ENCODE assay signal across 2 cellular contexts in the genomic region with DNA sequence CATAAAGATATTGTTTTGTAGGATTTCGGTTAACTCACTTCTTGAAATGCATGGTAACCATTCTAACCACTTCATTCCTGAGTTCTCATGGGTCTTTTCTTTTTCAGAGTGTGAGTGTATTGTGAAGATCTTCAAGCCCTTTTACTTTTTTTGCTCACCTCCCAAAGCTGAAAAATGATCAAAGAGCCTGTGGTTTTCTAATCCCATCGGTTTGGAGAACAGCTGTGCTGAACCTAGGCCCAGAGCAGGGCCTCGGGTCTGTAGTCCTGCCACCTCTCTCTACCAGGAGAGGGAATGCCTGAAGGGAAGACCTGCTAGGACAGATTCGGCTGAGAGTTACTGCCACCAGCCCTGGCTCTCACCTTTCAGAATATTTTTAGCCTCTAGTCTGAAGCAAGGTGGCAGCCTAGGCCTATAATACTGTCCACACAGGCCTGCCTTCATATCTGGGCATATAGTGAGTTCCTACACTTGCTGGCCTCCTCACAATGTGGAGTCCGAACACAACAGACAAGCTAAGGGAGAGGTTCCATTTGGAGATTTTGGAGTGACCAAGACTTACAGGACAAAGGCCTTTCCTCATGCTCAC.
TF ChIP-seq lines count a peak whose summit lies in the region.

No MANE protein-coding gene starts in this region.

TF ChIP-seq in SK-N-SH, 30 proteins besides CTCF, POLR2A, EP300 and RAD21:
- TF ChIP-seq GABPA (IDR thresholded peaks at IDR 0.05; ENCODE audit: low read depth) (no peak), CHD2 (IDR thresholded peaks at IDR 0.05; ENCODE audit: low read length, partially characterized antibody) (no peak), EZH2phosphoT487 (IDR thresholded peaks at IDR 0.05; ENCODE audit: borderline replicate concordance, low read depth) (no peak), JUND (IDR thresholded peaks at IDR 0.05) (no peak), RFX5 (IDR thresholded peaks at IDR 0.05; ENCODE audit: low read length) (no peak), RXRA (IDR thresholded peaks at IDR 0.05; ENCODE audit: borderline replicate concordance, low read depth) (no peak), POLR2AphosphoS5 (IDR thresholded peaks at IDR 0.05; ENCODE audit: low read depth, low read length) (no peak), TCF12 (IDR thresholded peaks at IDR 0.05) (no peak), TAF1 (IDR thresholded peaks at IDR 0.05; ENCODE audit: borderline replicate concordance, low read depth, low read length) (no peak)
- TF ChIP-seq, protein P1, sequence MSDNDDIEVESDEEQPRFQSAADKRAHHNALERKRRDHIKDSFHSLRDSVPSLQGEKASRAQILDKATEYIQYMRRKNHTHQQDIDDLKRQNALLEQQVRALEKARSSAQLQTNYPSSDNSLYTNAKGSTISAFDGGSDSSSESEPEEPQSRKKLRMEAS (IDR thresholded peaks at IDR 0.05; ENCODE audit: low read depth): no peak
- TF ChIP-seq, protein P2, sequence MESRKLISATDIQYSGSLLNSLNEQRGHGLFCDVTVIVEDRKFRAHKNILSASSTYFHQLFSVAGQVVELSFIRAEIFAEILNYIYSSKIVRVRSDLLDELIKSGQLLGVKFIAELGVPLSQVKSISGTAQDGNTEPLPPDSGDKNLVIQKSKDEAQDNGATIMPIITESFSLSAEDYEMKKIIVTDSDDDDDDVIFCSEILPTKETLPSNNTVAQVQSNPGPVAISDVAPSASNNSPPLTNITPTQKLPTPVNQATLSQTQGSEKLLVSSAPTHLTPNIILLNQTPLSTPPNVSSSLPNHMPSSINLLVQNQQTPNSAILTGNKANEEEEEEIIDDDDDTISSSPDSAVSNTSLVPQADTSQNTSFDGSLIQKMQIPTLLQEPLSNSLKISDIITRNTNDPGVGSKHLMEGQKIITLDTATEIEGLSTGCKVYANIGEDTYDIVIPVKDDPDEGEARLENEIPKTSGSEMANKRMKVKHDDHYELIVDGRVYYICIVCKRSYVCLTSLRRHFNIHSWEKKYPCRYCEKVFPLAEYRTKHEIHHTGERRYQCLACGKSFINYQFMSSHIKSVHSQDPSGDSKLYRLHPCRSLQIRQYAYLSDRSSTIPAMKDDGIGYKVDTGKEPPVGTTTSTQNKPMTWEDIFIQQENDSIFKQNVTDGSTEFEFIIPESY (IDR thresholded peaks at IDR 0.05; ENCODE audit: borderline replicate concordance, low read depth): no peak

TF ChIP-seq in SK-N-SH treated with all-trans-retinoic acid at 6 μM for 48 hours, 23 proteins besides CTCF, POLR2A, EP300 and RAD21:
- TF ChIP-seq, protein P3, sequence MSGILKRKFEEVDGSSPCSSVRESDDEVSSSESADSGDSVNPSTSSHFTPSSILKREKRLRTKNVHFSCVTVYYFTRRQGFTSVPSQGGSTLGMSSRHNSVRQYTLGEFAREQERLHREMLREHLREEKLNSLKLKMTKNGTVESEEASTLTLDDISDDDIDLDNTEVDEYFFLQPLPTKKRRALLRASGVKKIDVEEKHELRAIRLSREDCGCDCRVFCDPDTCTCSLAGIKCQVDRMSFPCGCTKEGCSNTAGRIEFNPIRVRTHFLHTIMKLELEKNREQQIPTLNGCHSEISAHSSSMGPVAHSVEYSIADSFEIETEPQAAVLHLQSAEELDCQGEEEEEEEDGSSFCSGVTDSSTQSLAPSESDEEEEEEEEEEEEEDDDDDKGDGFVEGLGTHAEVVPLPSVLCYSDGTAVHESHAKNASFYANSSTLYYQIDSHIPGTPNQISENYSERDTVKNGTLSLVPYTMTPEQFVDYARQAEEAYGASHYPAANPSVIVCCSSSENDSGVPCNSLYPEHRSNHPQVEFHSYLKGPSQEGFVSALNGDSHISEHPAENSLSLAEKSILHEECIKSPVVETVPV (CRISPR knock-in tag; IDR thresholded peaks at IDR 0.05): no peak
- no peak for TF ChIP-seq ZC3H10 (CRISPR knock-in tag; IDR thresholded peaks at IDR 0.05)
- TF ChIP-seq OSR1 (CRISPR knock-in tag; IDR thresholded peaks at IDR 0.05): no peak
- TF ChIP-seq, protein P4, sequence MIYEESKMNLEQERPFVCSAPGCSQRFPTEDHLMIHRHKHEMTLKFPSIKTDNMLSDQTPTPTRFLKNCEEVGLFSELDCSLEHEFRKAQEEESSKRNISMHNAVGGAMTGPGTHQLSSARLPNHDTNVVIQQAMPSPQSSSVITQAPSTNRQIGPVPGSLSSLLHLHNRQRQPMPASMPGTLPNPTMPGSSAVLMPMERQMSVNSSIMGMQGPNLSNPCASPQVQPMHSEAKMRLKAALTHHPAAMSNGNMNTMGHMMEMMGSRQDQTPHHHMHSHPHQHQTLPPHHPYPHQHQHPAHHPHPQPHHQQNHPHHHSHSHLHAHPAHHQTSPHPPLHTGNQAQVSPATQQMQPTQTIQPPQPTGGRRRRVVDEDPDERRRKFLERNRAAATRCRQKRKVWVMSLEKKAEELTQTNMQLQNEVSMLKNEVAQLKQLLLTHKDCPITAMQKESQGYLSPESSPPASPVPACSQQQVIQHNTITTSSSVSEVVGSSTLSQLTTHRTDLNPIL (CRISPR knock-in tag; IDR thresholded peaks at IDR 0.05; ENCODE audit: low read depth): no peak
- no peak for TF ChIP-seq GLIS3 (CRISPR knock-in tag; IDR thresholded peaks at IDR 0.05)
- TF ChIP-seq ARNTL (CRISPR knock-in tag; IDR thresholded peaks at IDR 0.05; ENCODE audit: borderline replicate concordance, low read depth): no peak
- no peak for TF ChIP-seq ZNF70 (CRISPR knock-in tag; IDR thresholded peaks at IDR 0.05)
- no peak for TF ChIP-seq RARB (CRISPR knock-in tag; IDR thresholded peaks at IDR 0.05)
- TF ChIP-seq ESRRG (CRISPR knock-in tag; IDR thresholded peaks at IDR 0.05): no peak
- TF ChIP-seq CSDC2 (CRISPR knock-in tag; IDR thresholded peaks at IDR 0.05): no peak
- no peak for TF ChIP-seq TCF4 (CRISPR knock-in tag; IDR thresholded peaks at IDR 0.05; ENCODE audit: borderline replicate concordance)
- no peak for TF ChIP-seq SNAI2 (CRISPR knock-in tag; IDR thresholded peaks at IDR 0.05)
- TF ChIP-seq, protein P5, sequence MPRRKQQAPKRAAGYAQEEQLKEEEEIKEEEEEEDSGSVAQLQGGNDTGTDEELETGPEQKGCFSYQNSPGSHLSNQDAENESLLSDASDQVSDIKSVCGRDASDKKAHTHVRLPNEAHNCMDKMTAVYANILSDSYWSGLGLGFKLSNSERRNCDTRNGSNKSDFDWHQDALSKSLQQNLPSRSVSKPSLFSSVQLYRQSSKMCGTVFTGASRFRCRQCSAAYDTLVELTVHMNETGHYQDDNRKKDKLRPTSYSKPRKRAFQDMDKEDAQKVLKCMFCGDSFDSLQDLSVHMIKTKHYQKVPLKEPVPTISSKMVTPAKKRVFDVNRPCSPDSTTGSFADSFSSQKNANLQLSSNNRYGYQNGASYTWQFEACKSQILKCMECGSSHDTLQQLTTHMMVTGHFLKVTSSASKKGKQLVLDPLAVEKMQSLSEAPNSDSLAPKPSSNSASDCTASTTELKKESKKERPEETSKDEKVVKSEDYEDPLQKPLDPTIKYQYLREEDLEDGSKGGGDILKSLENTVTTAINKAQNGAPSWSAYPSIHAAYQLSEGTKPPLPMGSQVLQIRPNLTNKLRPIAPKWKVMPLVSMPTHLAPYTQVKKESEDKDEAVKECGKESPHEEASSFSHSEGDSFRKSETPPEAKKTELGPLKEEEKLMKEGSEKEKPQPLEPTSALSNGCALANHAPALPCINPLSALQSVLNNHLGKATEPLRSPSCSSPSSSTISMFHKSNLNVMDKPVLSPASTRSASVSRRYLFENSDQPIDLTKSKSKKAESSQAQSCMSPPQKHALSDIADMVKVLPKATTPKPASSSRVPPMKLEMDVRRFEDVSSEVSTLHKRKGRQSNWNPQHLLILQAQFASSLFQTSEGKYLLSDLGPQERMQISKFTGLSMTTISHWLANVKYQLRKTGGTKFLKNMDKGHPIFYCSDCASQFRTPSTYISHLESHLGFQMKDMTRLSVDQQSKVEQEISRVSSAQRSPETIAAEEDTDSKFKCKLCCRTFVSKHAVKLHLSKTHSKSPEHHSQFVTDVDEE (CRISPR knock-in tag; IDR thresholded peaks at IDR 0.05): no peak
- TF ChIP-seq ISL1 (CRISPR knock-in tag; IDR thresholded peaks at IDR 0.05): no peak
- TF ChIP-seq ZFP30 (CRISPR knock-in tag; IDR thresholded peaks at IDR 0.05): no peak
- no peak for TF ChIP-seq BACH2 (CRISPR knock-in tag; IDR thresholded peaks at IDR 0.05; ENCODE audit: borderline replicate concordance)
- no peak for TF ChIP-seq ZNF8 (CRISPR knock-in tag; IDR thresholded peaks at IDR 0.05)
- no peak for TF ChIP-seq TOX (CRISPR knock-in tag; IDR thresholded peaks at IDR 0.05; ENCODE audit: borderline replicate concordance)
- TF ChIP-seq, protein P6, sequence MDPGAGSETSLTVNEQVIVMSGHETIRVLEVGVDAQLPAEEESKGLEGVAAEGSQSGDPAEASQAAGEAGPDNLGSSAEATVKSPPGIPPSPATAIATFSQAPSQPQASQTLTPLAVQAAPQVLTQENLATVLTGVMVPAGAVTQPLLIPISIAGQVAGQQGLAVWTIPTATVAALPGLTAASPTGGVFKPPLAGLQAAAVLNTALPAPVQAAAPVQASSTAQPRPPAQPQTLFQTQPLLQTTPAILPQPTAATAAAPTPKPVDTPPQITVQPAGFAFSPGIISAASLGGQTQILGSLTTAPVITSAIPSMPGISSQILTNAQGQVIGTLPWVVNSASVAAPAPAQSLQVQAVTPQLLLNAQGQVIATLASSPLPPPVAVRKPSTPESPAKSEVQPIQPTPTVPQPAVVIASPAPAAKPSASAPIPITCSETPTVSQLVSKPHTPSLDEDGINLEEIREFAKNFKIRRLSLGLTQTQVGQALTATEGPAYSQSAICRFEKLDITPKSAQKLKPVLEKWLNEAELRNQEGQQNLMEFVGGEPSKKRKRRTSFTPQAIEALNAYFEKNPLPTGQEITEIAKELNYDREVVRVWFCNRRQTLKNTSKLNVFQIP (CRISPR knock-in tag; IDR thresholded peaks at IDR 0.05; ENCODE audit: borderline replicate concordance, low read depth): no peak
- TF ChIP-seq ZFP3 (CRISPR knock-in tag; IDR thresholded peaks at IDR 0.05): no peak
TF ChIP-seq in SK-N-SH treated with all-trans-retinoic acid at 6 μM for 48 hours: peak in this region for 0.
